ENCODE assay signal across 10 cellular contexts in the genomic region with DNA sequence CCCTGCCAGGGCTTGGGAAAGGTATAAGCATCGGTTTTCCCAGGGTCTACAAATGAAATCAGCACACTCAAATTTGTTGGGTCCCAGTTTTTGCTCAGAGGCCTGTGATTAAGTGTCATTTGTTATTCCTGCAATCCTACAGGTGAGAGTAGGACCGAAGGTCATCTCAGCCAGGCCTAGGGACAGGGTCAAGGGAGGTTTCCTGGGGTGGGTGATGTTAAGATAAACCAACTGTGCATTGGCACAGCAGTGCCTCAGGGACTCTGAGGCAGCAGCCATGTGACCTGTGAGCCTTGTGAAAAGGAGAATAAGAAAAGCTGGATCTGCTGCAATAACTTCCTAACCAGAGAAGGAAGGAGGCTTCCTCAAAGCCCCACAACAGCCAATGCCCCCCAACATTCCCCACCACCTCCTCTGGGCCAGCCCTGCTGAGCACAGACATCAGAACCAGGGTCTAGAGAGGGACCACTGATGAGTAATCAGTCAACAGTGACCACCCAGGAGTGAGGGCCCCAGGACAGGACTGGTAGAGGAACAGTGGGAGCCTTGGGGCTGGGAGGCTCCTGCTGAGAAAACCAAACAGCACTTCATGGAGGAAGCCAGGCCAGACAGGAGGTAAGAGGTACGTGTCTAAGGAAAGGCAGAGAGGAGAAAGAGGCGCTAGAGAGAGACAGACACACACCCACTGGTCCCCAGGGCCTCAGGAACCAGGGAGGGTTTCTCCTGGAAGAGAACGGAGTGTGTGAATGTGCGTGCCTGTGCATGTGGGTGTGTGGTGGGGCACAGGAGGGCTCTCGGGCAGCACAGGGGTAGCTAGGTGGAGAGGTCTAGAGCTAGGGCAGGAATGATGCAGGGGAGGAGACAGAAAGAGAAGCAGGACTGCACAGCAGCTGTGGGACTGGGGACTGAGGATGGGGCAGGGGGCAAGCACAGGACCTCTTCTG.
DNase-seq lines count a peak whose midpoint lies in the region; ATAC-seq and TF ChIP-seq lines count a peak whose summit lies in the region.
"Had no signal": no experiment of that assay in that cellular context is flagged by ENCODE, and none has a peak within 500 bp of the region (broad histone marks: within the 10 kb centered on the region; RNA-seq: fewer than 3 reads in every experiment).

No MANE protein-coding gene starts in this region.

- no peaks in the 10 kb centered on the region for H3K27me3 ChIP-seq in upper lobe of left lung
- H3K27me3 ChIP-seq: tibial artery had no signal

- CTCF ChIA-PET in RWPE1 (lab: Yijun Ruan, JAX): interaction anchor here (0.7 to 1.4 kb wide), 2 partner anchors 80 to 144 kb away, joined by 3 to 4 read pairs; no protein-coding TSS in a partner anchor

- intact Hi-C loops in Right ventricle myocardium inferior (cut with DNase I) (no loop called here), cardiac septum (cut with DNase I) (no loop called here), left colon (cut with DNase I, micrococcal nuclease) (no loop called here)

- TF ChIP-seq EP300 in upper lobe of left lung (IDR thresholded peaks at IDR 0.05): no peak

- DNase-seq in Right ventricle myocardium inferior (ENCODE audit: missing footprints) (peak; percentile 17), cardiac septum (ENCODE audit: low spot score) (no peak), RWPE1 (ENCODE audit: low spot score) (no peak), left colon (no peak), upper lobe of left lung (no peak), COLO829 (ENCODE audit: low spot score) (no peak)
- DNase-seq: RPMI8226 had no signal

- 73 to 84% methylated on average over 7 of the region's 7 CpGs for WGBS in upper lobe of left lung, 2 donors

- TF ChIP-seq CTCF in RWPE1 (conservative IDR thresholded peaks at IDR 0.05; ENCODE audit: low read depth) (no peak), upper lobe of left lung (IDR thresholded peaks at IDR 0.05) (no peak)

- no peak for TF ChIP-seq POLR2A in upper lobe of left lung (IDR thresholded peaks at IDR 0.05)

- no peaks in the 10 kb centered on the region for H3K36me3 ChIP-seq in upper lobe of left lung

- POLR2A ChIA-PET in RWPE1 (lab: Yijun Ruan, JAX; ENCODE audit: low non-redundant PET): no interaction called here

- H3K9me3 ChIP-seq in upper lobe of left lung: no peaks in the 10 kb centered on the region
- H3K9me3 ChIP-seq: tibial artery had no signal

- ATAC-seq in Right ventricle myocardium inferior (no peak), left colon (peak; percentile 30), upper lobe of left lung (ENCODE audit: low FRiP score in 2 of 2) (peak in 1 of 2 donors; percentile 14), HG03045 (IDR thresholded peaks at IDR 0.05; ENCODE audit: unreplicated experiment) (no peak), HG02798 (IDR thresholded peaks at IDR 0.05; ENCODE audit: poor library complexity, unreplicated experiment) (no peak)

- no peak overlapping the region for H3K4me3 ChIP-seq in upper lobe of left lung
- H3K4me3 ChIP-seq: tibial artery had no signal

- peaks cover 28 to 64% (median 35%) of the 10 kb centered on the region in 4 donors for H3K4me1 ChIP-seq in upper lobe of left lung

- H3K27ac ChIP-seq in RWPE1: peak overlapping the region; percentile 85
- H3K27ac ChIP-seq in upper lobe of left lung: peak overlapping the region in 3 of 4 donors; percentile 30 to 46 (median 40)
- H3K27ac ChIP-seq: tibial artery had no signal
